Comparison of ENCODE assay signal across 8 cellular contexts in genomic region chr12:8031017-8031416, GRCh38. TPM values are rescaled to one million over a fixed set of nuclear protein-coding genes. Genes with fewer than 3 reads are reported as not detected.
DNase-seq lines count a peak whose midpoint lies in the region; ATAC-seq and TF ChIP-seq lines count a peak whose summit lies in the region.
"Not testable (repeated sequence)": the region's sequence is repeated elsewhere in the genome, so short reads cannot be mapped to it uniquely, and the experiment has no call there.
"Had no signal": no experiment of that assay in that cellular context is flagged by ENCODE, and none has a peak within 500 bp of the region (broad histone marks: within the 10 kb centered on the region; RNA-seq: fewer than 3 reads in every experiment).

No MANE protein-coding gene starts in this region.

- H3K36me3 Mint-ChIP-seq in T-helper 2 cell treated with Interferon-gamma antibody and Interleukin-4, amounts not matched to agents 5 μg/mL and 100 μg/mL, for 36 hours (ENCODE audit: low read depth); activated T-cell treated with anti-CD3 and anti-CD28 coated beads, Interleukin-2, amount 50 U/mL, for 72 hours (ENCODE audit: insufficient read depth in 2 of 2); brain; immature natural killer cell; neural crest cell (ENCODE audit: low read depth); stimulated activated memory B cell treated with anti-CD40 and anti-IgM and Interleukin-4, amounts not matched to agents 10 μg/mL and 1 μg/mL and 100 μg/mL, for 72 hours: not testable (repeated sequence)

- H3K27ac Mint-ChIP-seq in T-helper 2 cell treated with Interferon-gamma antibody and Interleukin-4, amounts not matched to agents 5 μg/mL and 100 μg/mL, for 36 hours; activated T-cell treated with anti-CD3 and anti-CD28 coated beads, Interleukin-2, amount 50 U/mL, for 72 hours; immature natural killer cell; neural crest cell (ENCODE audit: unreplicated experiment); stimulated activated memory B cell treated with anti-CD40 and anti-IgM and Interleukin-4, amounts not matched to agents 10 μg/mL and 1 μg/mL and 100 μg/mL, for 72 hours: not testable (repeated sequence)
- H3K27ac Mint-ChIP-seq in brain: peak overlapping the region in 2 of 5 experiments; percentile 68 to 95

- H3K9me3 Mint-ChIP-seq in T-helper 2 cell treated with Interferon-gamma antibody and Interleukin-4, amounts not matched to agents 5 μg/mL and 100 μg/mL, for 36 hours; activated T-cell treated with anti-CD3 and anti-CD28 coated beads, Interleukin-2, amount 50 U/mL, for 72 hours; brain; immature natural killer cell; neural crest cell; stimulated activated memory B cell treated with anti-CD40 and anti-IgM and Interleukin-4, amounts not matched to agents 10 μg/mL and 1 μg/mL and 100 μg/mL, for 72 hours: not testable (repeated sequence)

- peaks cover 21% of the 10 kb centered on the region; the same call in 1 of the 2 replicates for H4K20me1 ChIP-seq in DND-41 (ENCODE audit: insufficient read depth, low read length)

- DNase-seq in DND-41; T-helper 2 cell treated with Interferon-gamma antibody and Interleukin-4, amounts not matched to agents 5 μg/mL and 100 μg/mL, for 36 hours (ENCODE audit: low spot score); activated T-cell treated with anti-CD3 and anti-CD28 coated beads, Interleukin-2, amount 50 U/mL, for 72 hours; immature natural killer cell; neural crest cell (ENCODE audit: low read depth, low spot score): not testable (repeated sequence)

- peaks cover 12% of the 10 kb centered on the region for H3K36me3 ChIP-seq in DND-41 (ENCODE audit: insufficient read depth, low read length)

- not testable (repeated sequence) for H2AFZ ChIP-seq in DND-41 (ENCODE audit: low read depth, low read length)

- not testable (repeated sequence) for H3K9ac ChIP-seq in DND-41 (ENCODE audit: low read depth, low read length)

- TF ChIP-seq CTCF in DND-41 (IDR thresholded peaks at IDR 0.05; ENCODE audit: borderline replicate concordance, extremely low read depth, low read length, poor library complexity, severe bottlenecking); brain (conservative IDR thresholded peaks at IDR 0.05); neural crest cell (conservative IDR thresholded peaks at IDR 0.05): not testable (repeated sequence)

- peaks cover 43% of the 10 kb centered on the region for H3K79me2 ChIP-seq in DND-41 (ENCODE audit: insufficient read depth, low read length)

- H3K4me3 ChIP-seq in DND-41 (ENCODE audit: low read depth in 1 of 2, low read length in 2 of 2): not testable (repeated sequence)

- H3K27me3 Mint-ChIP-seq in T-helper 2 cell treated with Interferon-gamma antibody and Interleukin-4, amounts not matched to agents 5 μg/mL and 100 μg/mL, for 36 hours (ENCODE audit: low read depth); activated T-cell treated with anti-CD3 and anti-CD28 coated beads, Interleukin-2, amount 50 U/mL, for 72 hours (ENCODE audit: low read depth); brain; neural crest cell (ENCODE audit: low read depth); stimulated activated memory B cell treated with anti-CD40 and anti-IgM and Interleukin-4, amounts not matched to agents 10 μg/mL and 1 μg/mL and 100 μg/mL, for 72 hours: not testable (repeated sequence)
- peaks cover 14 to 28% (median 21%) of the 10 kb centered on the region in 3 donors for H3K27me3 Mint-ChIP-seq in immature natural killer cell (ENCODE audit: low read depth in 3 of 3)

- not testable (repeated sequence) for ATAC-seq in DND-41 (ENCODE audit: insufficient read depth, low read depth); activated T-cell treated with anti-CD3 and anti-CD28 coated beads, Interleukin-2, amount 50 U/mL, for 72 hours (replicated peaks in 1 of 2); stimulated activated memory B cell treated with anti-CD40 and anti-IgM and Interleukin-4, amounts not matched to agents 10 μg/mL and 1 μg/mL and 100 μg/mL, for 72 hours

- 0 out of 2 replicates have a peak overlapping the region, but pooled peaks have one; percentile 78 for H3K4me2 ChIP-seq in DND-41 (ENCODE audit: insufficient read depth, low read length)

- peaks cover 40% of the 10 kb centered on the region for H3K4me1 Mint-ChIP-seq in T-helper 2 cell treated with Interferon-gamma antibody and Interleukin-4, amounts not matched to agents 5 μg/mL and 100 μg/mL, for 36 hours (ENCODE audit: low read depth)
- H3K4me1 Mint-ChIP-seq in activated T-cell treated with anti-CD3 and anti-CD28 coated beads, Interleukin-2, amount 50 U/mL, for 72 hours (ENCODE audit: low read depth): peaks cover 52% of the 10 kb centered on the region
- H3K4me1 Mint-ChIP-seq in brain (peaks cover 57% of the 10 kb centered on the region), immature natural killer cell (peaks cover 51 to 59% of the 10 kb centered on the region in 2 donors), neural crest cell (peaks cover 48% of the 10 kb centered on the region)
- peaks cover 41% of the 10 kb centered on the region for H3K4me1 Mint-ChIP-seq in stimulated activated memory B cell treated with anti-CD40 and anti-IgM and Interleukin-4, amounts not matched to agents 10 μg/mL and 1 μg/mL and 100 μg/mL, for 72 hours

- peaks cover 51% of the 10 kb centered on the region for H3K4me1 ChIP-seq in DND-41 (ENCODE audit: insufficient read depth, low read length)

- not testable (repeated sequence) for H3K27ac ChIP-seq in DND-41 (ENCODE audit: low read length)

- peak overlapping the region; percentile 50 for H3K4me3 Mint-ChIP-seq in T-helper 2 cell treated with Interferon-gamma antibody and Interleukin-4, amounts not matched to agents 5 μg/mL and 100 μg/mL, for 36 hours
- peak overlapping the region; percentile 77 to 83 for H3K4me3 Mint-ChIP-seq in activated T-cell treated with anti-CD3 and anti-CD28 coated beads, Interleukin-2, amount 50 U/mL, for 72 hours
- H3K4me3 Mint-ChIP-seq in brain: peak overlapping the region; percentile 85 to 94 (median 93)
- H3K4me3 Mint-ChIP-seq in immature natural killer cell: peak overlapping the region in 3 of 5 donors; percentile 42 to 67 (median 58)
- peak overlapping the region; percentile 83 for H3K4me3 Mint-ChIP-seq in neural crest cell
- peak overlapping the region; percentile 41 for H3K4me3 Mint-ChIP-seq in stimulated activated memory B cell treated with anti-CD40 and anti-IgM and Interleukin-4, amounts not matched to agents 10 μg/mL and 1 μg/mL and 100 μg/mL, for 72 hours

- not testable (repeated sequence) for H3K27me3 ChIP-seq in DND-41 (ENCODE audit: insufficient read depth, low read length, poor library complexity)

- H3K9me3 ChIP-seq in DND-41 (ENCODE audit: insufficient read depth, low read length, severe bottlenecking): not testable (repeated sequence)

RNA-seq across cellular contexts. Expression of gene FOXJ2, which starts 1.5 kb away (rescaled TPM):
- total RNA-seq in activated T-cell treated with anti-CD3 and anti-CD28 coated beads, Interleukin-2, amount 50 U/mL, for 72 hours: 10 to 100 TPM; 26.6 to 27.8 TPM
- 23.0 TPM for polyA plus RNA-seq in brain (ENCODE audit: insufficient read depth, low read depth, low replicate concordance)
- 10 to 100 TPM in 1 of 3 donors, 1 to 10 TPM in 2; 2.7 to 15.8 (median 3.3) TPM for polyA plus RNA-seq in immature natural killer cell
- total RNA-seq in neural crest cell: 14.1 and 15.4 TPM in 2 replicates

RNA-seq across cellular contexts. Expression of gene C3AR1, which starts 35.1 kb away (rescaled TPM):
- under 1 TPM; 0.19 to 0.79 TPM for total RNA-seq in activated T-cell treated with anti-CD3 and anti-CD28 coated beads, Interleukin-2, amount 50 U/mL, for 72 hours
- polyA plus RNA-seq in brain (ENCODE audit: insufficient read depth, low read depth, low replicate concordance): 4.1 TPM
- polyA plus RNA-seq in immature natural killer cell: 10 to 100 TPM; 10.8 to 31.1 (median 20.2) TPM
- not detected in 2 replicates for total RNA-seq in neural crest cell
- total RNA-seq: G401 had no signal

RNA-seq across cellular contexts. Expression of gene NECAP1, which starts 51.1 kb away (rescaled TPM):
- total RNA-seq in activated T-cell treated with anti-CD3 and anti-CD28 coated beads, Interleukin-2, amount 50 U/mL, for 72 hours: 10 to 100 TPM; 34.2 to 43.5 TPM
- polyA plus RNA-seq in brain (ENCODE audit: insufficient read depth, low read depth, low replicate concordance): 43.4 TPM
- 10 to 100 TPM; 16.0 to 23.0 (median 20.5) TPM for polyA plus RNA-seq in immature natural killer cell
- 25.7 and 27.3 TPM in 2 replicates for total RNA-seq in neural crest cell

Comparison
In these comparisons a context has a peak if more than half of its experiments do, and no peak if none do; other contexts are left out.
1. H3K4me3 Mint-ChIP-seq: peak in every context shown above with its lines; median percentile 93 in brain; 83 in neural crest cell; 80 in activated T-cell treated with anti-CD3 and anti-CD28 coated beads, Interleukin-2, amount 50 U/mL, for 72 hours; 58 in immature natural killer cell; 50 in T-helper 2 cell treated with Interferon-gamma antibody and Interleukin-4, amounts not matched to agents 5 μg/mL and 100 μg/mL, for 36 hours; 41 in stimulated activated memory B cell treated with anti-CD40 and anti-IgM and Interleukin-4, amounts not matched to agents 10 μg/mL and 1 μg/mL and 100 μg/mL, for 72 hours.